Comparison of ENCODE assay signal across 10 cellular contexts in genomic region chr16:3645504-3646347, GRCh38. TPM values are rescaled to one million over a fixed set of nuclear protein-coding genes. Genes with fewer than 3 reads are reported as not detected.
DNase-seq lines count a peak whose midpoint lies in the region; ATAC-seq, FAIRE-seq and TF ChIP-seq lines count a peak whose summit lies in the region.
"Had no signal": no experiment of that assay in that cellular context is flagged by ENCODE, and none has a peak within 500 bp of the region (broad histone marks: within the 10 kb centered on the region; RNA-seq: fewer than 3 reads in every experiment).

No MANE protein-coding gene starts in this region.

- TF ChIP-seq CTCF in A549 (IDR thresholded peaks at IDR 0.05) (no peak), H9 (conservative IDR thresholded peaks at IDR 0.05) (no peak), breast epithelium (IDR thresholded peaks at IDR 0.05) (no peak)
- TF ChIP-seq CTCF in activated CD8-positive, alpha-beta T cell treated with anti-CD3 and anti-CD28 coated beads for 36 hours (IDR thresholded peaks at IDR 0.05): no peak

- peak overlapping the region; percentile 44 to 51; a peak in 4 of 6 replicates for H3K27ac ChIP-seq in A549
- no peak overlapping the region for H3K27ac ChIP-seq in H9 (ENCODE audit: insufficient read length, low read depth, low read length)
- peak overlapping the region; percentile 33 to 67 for H3K27ac ChIP-seq in breast epithelium

- no peak for TF ChIP-seq RAD21 in A549 (conservative IDR thresholded peaks at IDR 0.05 in 1 of 2, IDR thresholded peaks at IDR 0.05 in 1 of 2)

- no peaks in the 10 kb centered on the region for H3K36me3 ChIP-seq in breast epithelium

- TF ChIP-seq EP300 in A549 (IDR thresholded peaks at IDR 0.05): no peak

- no peak overlapping the region for H4K8ac ChIP-seq in H9 (replicated peaks; ENCODE audit: insufficient read length, low read depth, low read length)

- H4K91ac ChIP-seq in H9 (ENCODE audit: insufficient read length, low read depth, low read length): peak overlapping the region; percentile 24

- POLR2A ChIA-PET in A549 (lab: Yijun Ruan, JAX): no interaction called here
- POLR2A ChIA-PET in activated CD8-positive, alpha-beta T cell treated with anti-CD3 and anti-CD28 coated beads for 36 hours (lab: Charles Lee): no interaction called here

- no peak overlapping the region for H2BK15ac ChIP-seq in H9 (ENCODE audit: low read depth, low read length)

- peak overlapping the region; percentile 8 for H4K5ac ChIP-seq in H9 (ENCODE audit: insufficient read length, low read depth, low read length)

- H3K4me3 ChIP-seq in A549 (no peak overlapping the region), breast epithelium (no peak overlapping the region)

- H4K20me1 ChIP-seq in H9 (ENCODE audit: control insufficient read depth, insufficient read depth, insufficient read length): no peaks in the 10 kb centered on the region

- no peak overlapping the region for H3K56ac ChIP-seq in H9 (ENCODE audit: insufficient read length, low read depth, low read length)

- no peaks in the 10 kb centered on the region for H3K23me2 ChIP-seq in H9 (ENCODE audit: insufficient read length, low read depth, low read length, poor library complexity, severe bottlenecking)

- peak overlapping the region; percentile 51 for H3K18ac ChIP-seq in H9 (ENCODE audit: insufficient read length, low read depth, low read length)

- 0 out of 2 replicates have a peak overlapping the region, but pooled peaks have one; percentile 22 for H3K14ac ChIP-seq in H9 (ENCODE audit: insufficient read depth, low read length)

- no peaks in the 10 kb centered on the region for H3K9me3 ChIP-seq in A549
- H3K9me3 ChIP-seq in H9 (ENCODE audit: control insufficient read depth, low read depth, low read length): no peaks in the 10 kb centered on the region
- H3K9me3 ChIP-seq in breast epithelium: no peaks in the 10 kb centered on the region

- H3K23ac ChIP-seq in H9 (ENCODE audit: insufficient read length, low read depth, low read length): no peak overlapping the region

- 68% methylated on average over 19 of the region's 19 CpGs for whole genome bisulfite sequencing in A549 (ENCODE audit: missing lambda C conversion rate)
- no CpG with 5 or more reads among the region's 19 CpGs for WGBS in H9 (ENCODE audit: extremely low coverage, insufficient read length, low lambda C conversion rate)

- H2AFZ ChIP-seq in H9 (ENCODE audit: low read length): no peak overlapping the region

- DNase-seq in A549 (ENCODE audit: low read depth in 1 of 2, low spot score in 1 of 2) (no peak), H9 (peak; percentile 81), breast epithelium (ENCODE audit: low spot score in 2 of 2) (peak in 1 of 2 donors; percentile 34), myocyte (ENCODE audit: low read depth) (peak; percentile 90), immature natural killer cell (no peak)
- no peak for DNase-seq in activated CD8-positive, alpha-beta T cell treated with anti-CD3 and anti-CD28 coated beads for 36 hours
- DNase-seq: activated CD4-positive, alpha-beta T cell treated with anti-CD3 and anti-CD28 coated beads, Interleukin-2, amount 50 U/mL, for 4 hours had no signal

- intact Hi-C loops in breast epithelium (cut with DNase I; ENCODE audit: low total_unique reads): no loop called here
- intact Hi-C loops in activated CD8-positive, alpha-beta T cell treated with anti-CD3 and anti-CD28 coated beads for 36 hours (cut with micrococcal nuclease): loop anchor here (10.0 kb wide), 1 partner anchor 121 kb away; no protein-coding TSS in a partner anchor

- H3K27me3 ChIP-seq in H9 (ENCODE audit: insufficient read depth, low read length): no peaks in the 10 kb centered on the region
- no peaks in the 10 kb centered on the region for H3K27me3 ChIP-seq in breast epithelium

- H3T11ph ChIP-seq in H9 (ENCODE audit: low read length): no peak overlapping the region

- H3K4me3 Mint-ChIP-seq in H9 (peak overlapping the region; percentile 29 to 46), immature natural killer cell (no peak overlapping the region)
- no peak overlapping the region for H3K4me3 Mint-ChIP-seq in activated CD8-positive, alpha-beta T cell treated with anti-CD3 and anti-CD28 coated beads for 36 hours

- H3K9ac ChIP-seq in H9 (ENCODE audit: extremely low read depth, insufficient read length, low read length): no peak overlapping the region

- FAIRE-seq in A549 (lab: Jason Lieb, UNC): no peak
- FAIRE-seq: keratinocyte had no signal

- no peak overlapping the region for H2BK20ac ChIP-seq in H9 (ENCODE audit: low read depth, low read length, poor library complexity, severe bottlenecking)

- peaks cover 16% of the 10 kb centered on the region for H3K4me1 ChIP-seq in A549
- H3K4me1 ChIP-seq in H9 (ENCODE audit: insufficient read depth, low read length): peaks cover 3% of the 10 kb centered on the region
- no peaks in the 10 kb centered on the region for H3K4me1 ChIP-seq in breast epithelium

- CTCF ChIA-PET in A549 (lab: Yijun Ruan, JAX): interaction anchor here (0.6 to 1.8 kb wide), 4 partner anchors 9 to 294 kb away, joined by 3 to 5 read pairs (median 4); partner anchors contain the start of gene DNASE1
- CTCF ChIA-PET in activated CD8-positive, alpha-beta T cell treated with anti-CD3 and anti-CD28 coated beads for 36 hours (lab: Charles Lee): interaction anchor here (2.1 kb wide), 1 partner anchor 44 kb away, joined by 7 read pairs; no protein-coding TSS in a partner anchor

- H2BK5ac ChIP-seq in H9 (ENCODE audit: insufficient read length, low read length): no peak overlapping the region

- H2BK120ac ChIP-seq in H9 (ENCODE audit: low read depth, low read length, poor library complexity, severe bottlenecking): no peak overlapping the region

- no peaks in the 10 kb centered on the region for H3K79me2 ChIP-seq in H9 (ENCODE audit: insufficient read depth, low read length)

- TF ChIP-seq POLR2A in A549 (IDR thresholded peaks at IDR 0.05; ENCODE audit: low read length): no peak
- TF ChIP-seq POLR2A in breast epithelium (IDR thresholded peaks at IDR 0.05): no peak
- no peak for TF ChIP-seq POLR2A in GM18505 (IDR thresholded peaks at IDR 0.05; ENCODE audit: borderline replicate concordance, extremely low read depth, insufficient read depth, insufficient read length)

- peak overlapping the region; percentile 72 for H3K4me2 ChIP-seq in A549
- no peak overlapping the region for H3K4me2 ChIP-seq in H9 (ENCODE audit: insufficient read depth, insufficient read length, low read length)

- H3K27me3 Mint-ChIP-seq in H9 (ENCODE audit: low read depth): no peaks in the 10 kb centered on the region
- peaks cover 0 to 3% (median 2%) of the 10 kb centered on the region in 3 donors for H3K27me3 Mint-ChIP-seq in immature natural killer cell (ENCODE audit: low read depth in 3 of 3)
- no peaks in the 10 kb centered on the region for H3K27me3 Mint-ChIP-seq in activated CD8-positive, alpha-beta T cell treated with anti-CD3 and anti-CD28 coated beads for 36 hours

- H3K4ac ChIP-seq in H9 (ENCODE audit: low read depth, low read length): no peak overlapping the region; the same call in 1 of the 2 replicates

- H3K4me1 Mint-ChIP-seq in H9: peaks cover 42 to 45% of the 10 kb centered on the region in 2 experiments
- H3K4me1 Mint-ChIP-seq in immature natural killer cell: no peaks in the 10 kb centered on the region
- peaks cover 3% of the 10 kb centered on the region for H3K4me1 Mint-ChIP-seq in activated CD8-positive, alpha-beta T cell treated with anti-CD3 and anti-CD28 coated beads for 36 hours (ENCODE audit: low read depth)

- no peak overlapping the region for H2BK12ac ChIP-seq in H9 (ENCODE audit: insufficient read length, low read depth, low read length)

- H2AK5ac ChIP-seq in H9 (ENCODE audit: insufficient read length, low read length): no peak overlapping the region

- H3K36me3 Mint-ChIP-seq in H9 (ENCODE audit: insufficient read depth in 1 of 3, low read depth in 3 of 3) (no peaks in the 10 kb centered on the region; a peak in 2 of 7 replicates), immature natural killer cell (peaks cover 0 to 4% (median 4%) of the 10 kb centered on the region in 3 donors)
- no peaks in the 10 kb centered on the region for H3K36me3 Mint-ChIP-seq in activated CD8-positive, alpha-beta T cell treated with anti-CD3 and anti-CD28 coated beads for 36 hours (ENCODE audit: low read depth)

- peak overlapping the region; percentile 93 to 98 (median 98) for H3K27ac Mint-ChIP-seq in H9
- H3K27ac Mint-ChIP-seq in immature natural killer cell: no peak overlapping the region
- H3K27ac Mint-ChIP-seq in activated CD8-positive, alpha-beta T cell treated with anti-CD3 and anti-CD28 coated beads for 36 hours: no peak overlapping the region

- no peaks in the 10 kb centered on the region for H3K79me1 ChIP-seq in H9 (ENCODE audit: insufficient read depth, low read depth, low read length, poor library complexity, severe bottlenecking)

- peak; percentile 15 to 46; a peak in 3 of 6 replicates for ATAC-seq in A549
- ATAC-seq in GM18505 (IDR thresholded peaks at IDR 0.05; ENCODE audit: unreplicated experiment): no peak
- ATAC-seq in activated CD8-positive, alpha-beta T cell treated with anti-CD3 and anti-CD28 coated beads for 36 hours: no peak
- no peak for ATAC-seq in GM18867 (IDR thresholded peaks at IDR 0.05; ENCODE audit: unreplicated experiment)

- no peaks in the 10 kb centered on the region for H3K9me3 Mint-ChIP-seq in H9
- no peaks in the 10 kb centered on the region for H3K9me3 Mint-ChIP-seq in immature natural killer cell
- no peaks in the 10 kb centered on the region for H3K9me3 Mint-ChIP-seq in activated CD8-positive, alpha-beta T cell treated with anti-CD3 and anti-CD28 coated beads for 36 hours

RNA-seq across cellular contexts. Expression of gene DNASE1, which starts 8.8 kb away (rescaled TPM):
- 6.3 and 10.0 TPM in 2 replicates for polyA plus RNA-seq in A549 (2011; rRNA removed)
- polyA plus RNA-seq in A549 (2012; cell fraction: cytosol; rRNA removed): 7.3 and 9.0 TPM in 2 replicates
- polyA plus RNA-seq in A549 (2012; cell fraction: nucleus; rRNA removed): 33.3 and 33.9 TPM in 2 replicates
- polyA plus RNA-seq in A549 (2017; fragmentation: RNase III; extraction: RNeasy Plus Mini Kit Qiagen cat#74134 plus additional on column Dnase treatment): 5.4 to 7.5 TPM (median 7.2 TPM) in 3 replicates
- 23.8 and 31.2 TPM in 2 replicates for polyA minus RNA-seq in A549 (2011; rRNA and poly(A)+ RNA removed)
- 10.1 and 10.6 TPM in 2 replicates for total RNA-seq in H9 (2021)
- total RNA-seq in breast epithelium: 10 to 100 TPM; 15.8 to 30.0 (median 23.6) TPM
- total RNA-seq in myocyte: 13.2 and 21.4 TPM in 2 replicates
- polyA plus RNA-seq in myocyte (2012): 16.4 TPM
- polyA plus RNA-seq in immature natural killer cell: 1 to 10 TPM in 2 of 3 donors, under 1 TPM in 1; 0.60 to 9.0 (median 3.5) TPM
- total RNA-seq in activated CD8-positive, alpha-beta T cell treated with anti-CD3 and anti-CD28 coated beads for 36 hours: 10 to 100 TPM; 11.8 to 12.1 TPM

RNA-seq across cellular contexts. Expression of gene SLX4, which starts 34.3 kb away (rescaled TPM):
- polyA plus RNA-seq in A549 (2011; rRNA removed): 3.0 and 4.2 TPM in 2 replicates
- 2.1 and 2.7 TPM in 2 replicates for polyA plus RNA-seq in A549 (2012; cell fraction: cytosol; rRNA removed)
- polyA plus RNA-seq in A549 (2012; cell fraction: nucleus; rRNA removed): 11.0 and 11.3 TPM in 2 replicates
- polyA plus RNA-seq in A549 (2017; fragmentation: RNase III; extraction: RNeasy Plus Mini Kit Qiagen cat#74134 plus additional on column Dnase treatment): 4.5 to 5.0 TPM (median 4.7 TPM) in 3 replicates
- polyA minus RNA-seq in A549 (2011; rRNA and poly(A)+ RNA removed): 5.2 and 6.6 TPM in 2 replicates
- total RNA-seq in H9 (2021): 9.9 and 10.0 TPM in 2 replicates
- 1 to 10 TPM; 3.0 to 4.3 (median 3.7) TPM for total RNA-seq in breast epithelium
- total RNA-seq in myocyte: 3.7 and 6.5 TPM in 2 replicates
- 3.8 TPM for polyA plus RNA-seq in myocyte (2012)
- polyA plus RNA-seq in immature natural killer cell: 1 to 10 TPM in 1 of 3 donors, under 1 TPM in 1, not detected in 1; 0.43 to 1.8 TPM
- total RNA-seq in activated CD8-positive, alpha-beta T cell treated with anti-CD3 and anti-CD28 coated beads for 36 hours: 10 to 100 TPM in 1 of 2 experiments, 1 to 10 TPM in 1; 9.8 to 10.1 TPM

Comparison
In these comparisons a context has a peak if more than half of its experiments do, and no peak if none do; other contexts are left out.
1. ATAC-seq: peak in A549 (2 of 2); none in GM18505 (single experiment), activated CD8-positive, alpha-beta T cell treated with anti-CD3 and anti-CD28 coated beads for 36 hours (single experiment) and GM18867 (single experiment).
2. DNase-seq: peak in H9 (single experiment) and myocyte (single experiment); none in A549 (0 of 2), immature natural killer cell (0 of 3) and activated CD8-positive, alpha-beta T cell treated with anti-CD3 and anti-CD28 coated beads for 36 hours (single experiment).
3. H3K27ac Mint-ChIP-seq: peak in H9 (3 of 3); none in immature natural killer cell (0 of 6) and activated CD8-positive, alpha-beta T cell treated with anti-CD3 and anti-CD28 coated beads for 36 hours (single experiment).
4. H3K4me3 Mint-ChIP-seq: peak in H9 (2 of 2); none in immature natural killer cell (0 of 5) and activated CD8-positive, alpha-beta T cell treated with anti-CD3 and anti-CD28 coated beads for 36 hours (single experiment).